8 cellular contexts compared by ENCODE assay signal in genomic region chr7:35186751-35187150, GRCh38.
DNase-seq lines count a peak whose midpoint lies in the region; ATAC-seq, FAIRE-seq and TF ChIP-seq lines count a peak whose summit lies in the region.
"Not testable (repeated sequence)": the region's sequence is repeated elsewhere in the genome, so short reads cannot be mapped to it uniquely, and the experiment has no call there.

No MANE protein-coding gene starts in this region.

- peak overlapping the region in 1 of 2 donors; percentile 2 for H3K27ac Mint-ChIP-seq in T-cell

- DNase-seq in DMS114 treated with DMSO at 0.1 percent for 48 hours (lab: John Stamatoyannopoulos, UW; ENCODE audit: unreplicated experiment) (peak; percentile 24), LHCN-M2 (ENCODE audit: low read depth) (peak; percentile 23), amniotic epithelial cell (ENCODE audit: low read depth) (peak; percentile 53), fibroblast of lung (ENCODE audit: low read depth in 2 of 2) (peak; percentile 4 to 80)
- not testable (repeated sequence) for DNase-seq in T-cell; keratinocyte (ENCODE audit: low read depth, low spot score); tibial nerve (ENCODE audit: low spot score in 2 of 2)

- H3K4me2 ChIP-seq in fibroblast of lung (ENCODE audit: extremely low read depth, insufficient read depth, low read length), result not testable (repeated sequence)
- H3K4me2 ChIP-seq in keratinocyte (ENCODE audit: control insufficient read depth, extremely low read depth, insufficient read depth, low read depth, low read length) (peak overlapping the region; percentile 76), parathyroid adenoma (ENCODE audit: low read length) (peak overlapping the region; percentile 90)

- H3K4me3 ChIP-seq in fibroblast of lung (replicated peaks in 1 of 4; ENCODE audit: control extremely low read depth in 1 of 4, insufficient read depth in 1 of 4, low read depth in 3 of 4, low read length in 4 of 4), result peak overlapping the region in 2 of 4 experiments; percentile 29 to 42
- peak overlapping the region; percentile 22 to 49 (median 48) for H3K4me3 ChIP-seq in keratinocyte (ENCODE audit: control insufficient read depth in 2 of 3, extremely low read depth in 1 of 3, insufficient read depth in 2 of 3, low read depth in 1 of 3, low read length in 3 of 3)
- H3K4me3 ChIP-seq in parathyroid adenoma (ENCODE audit: low read depth, low read length), result peak overlapping the region; percentile 51
- peak overlapping the region in 3 of 4 donors; percentile 17 to 46 (median 23) for H3K4me3 ChIP-seq in tibial nerve

- POLR2A ChIA-PET in T-cell (lab: Charles Lee), result not testable (repeated sequence)

- H3K79me2 ChIP-seq in fibroblast of lung (ENCODE audit: control insufficient read depth, insufficient read depth, low read length); keratinocyte (ENCODE audit: control insufficient read depth, insufficient read depth, low read length); parathyroid adenoma: not testable (repeated sequence)

- not testable (repeated sequence) for H3K9me3 Mint-ChIP-seq in T-cell

- H3K27ac ChIP-seq in fibroblast of lung (ENCODE audit: insufficient read depth, low read length); keratinocyte (ENCODE audit: control insufficient read depth, insufficient read depth, low read length); tibial nerve: not testable (repeated sequence)
- peak overlapping the region; percentile 64 for H3K27ac ChIP-seq in parathyroid adenoma

- TF ChIP-seq CTCF in fibroblast of lung (conservative IDR thresholded peaks at IDR 0.05 in 1 of 2, IDR thresholded peaks at IDR 0.05 in 1 of 2; ENCODE audit: low read depth in 1 of 2, low read length in 2 of 2); keratinocyte (optimal IDR thresholded peaks at IDR 0.05 in 1 of 3, IDR thresholded peaks at IDR 0.05 in 1 of 3, conservative IDR thresholded peaks at IDR 0.05 in 1 of 3; ENCODE audit: extremely low read depth in 1 of 3, insufficient read depth in 2 of 3, low read length in 3 of 3); parathyroid adenoma (IDR thresholded peaks at IDR 0.05); tibial nerve (IDR thresholded peaks at IDR 0.05): not testable (repeated sequence)

- dilution Hi-C loops in keratinocyte (cut with MboI; ENCODE audit: extremely low pct_ligation_motif_present, low sequenced_read_pairs), result not testable (repeated sequence)

- TF ChIP-seq EP300 in tibial nerve (IDR thresholded peaks at IDR 0.05), result not testable (repeated sequence)

- not testable (repeated sequence) for H3K4me1 ChIP-seq in fibroblast of lung (ENCODE audit: control insufficient read depth, extremely low read depth, insufficient read depth, low read length); keratinocyte (ENCODE audit: control insufficient read depth, extremely low read depth, insufficient read depth, low read length); parathyroid adenoma
- H3K4me1 ChIP-seq in tibial nerve, result peaks cover 0 to 17% (median 4%) of the 10 kb centered on the region in 4 donors

- not testable (repeated sequence) for H3K9me1 ChIP-seq in keratinocyte (ENCODE audit: control insufficient read depth, extremely low read depth, insufficient read depth, low read length)

- not testable (repeated sequence) for H2AFZ ChIP-seq in fibroblast of lung (ENCODE audit: low read length)
- H2AFZ ChIP-seq in keratinocyte (ENCODE audit: control insufficient read depth, low read length) (peak overlapping the region; percentile 49), parathyroid adenoma (peak overlapping the region; percentile 73)

- TF ChIP-seq POLR2A in tibial nerve (IDR thresholded peaks at IDR 0.05), result not testable (repeated sequence)

- not testable (repeated sequence) for H3K27me3 ChIP-seq in fibroblast of lung (ENCODE audit: control insufficient read depth, insufficient read depth, low read length); parathyroid adenoma (ENCODE audit: control insufficient read depth, insufficient read depth, low read length)
- peaks cover 25% of the 10 kb centered on the region for H3K27me3 ChIP-seq in keratinocyte (ENCODE audit: control insufficient read depth, extremely low read depth, insufficient read depth, low read length)
- peaks cover 0 to 26% of the 10 kb centered on the region in 2 donors for H3K27me3 ChIP-seq in tibial nerve

- H3K9me3 ChIP-seq in fibroblast of lung (ENCODE audit: control insufficient read depth, insufficient read depth, low read depth, low read length); keratinocyte (ENCODE audit: control insufficient read depth, low read depth, low read length); parathyroid adenoma (ENCODE audit: control insufficient read depth, low read length); tibial nerve: not testable (repeated sequence)

- peaks cover 10 to 16% (median 12%) of the 10 kb centered on the region in 3 donors for H3K4me1 Mint-ChIP-seq in T-cell

- peaks cover 27 to 34% of the 10 kb centered on the region in 2 donors for H3K27me3 Mint-ChIP-seq in T-cell

- H3K9ac ChIP-seq in fibroblast of lung (ENCODE audit: insufficient read depth, low read length); keratinocyte (ENCODE audit: control insufficient read depth, extremely low read depth, insufficient read depth, low read length); parathyroid adenoma: not testable (repeated sequence)

- CTCF ChIA-PET in T-cell (lab: Charles Lee), result not testable (repeated sequence)

- not testable (repeated sequence) for H3K36me3 ChIP-seq in fibroblast of lung (ENCODE audit: control insufficient read depth, insufficient read depth, low read length); keratinocyte (ENCODE audit: control insufficient read depth in 2 of 2, extremely low read depth in 1 of 2, insufficient read depth in 2 of 2, low read length in 2 of 2); parathyroid adenoma (ENCODE audit: control insufficient read depth, insufficient read depth, low read length); tibial nerve

- ATAC-seq in T-cell (replicated peaks in 1 of 4), result not testable (repeated sequence)

- not testable (repeated sequence) for FAIRE-seq in keratinocyte (lab: Jason Lieb, UNC)

- H3K4me3 Mint-ChIP-seq in T-cell, result peak overlapping the region; percentile 2 to 75 (median 28)

- not testable (repeated sequence) for H4K20me1 ChIP-seq in fibroblast of lung (ENCODE audit: control insufficient read depth, extremely low read depth, insufficient read depth, low read length); keratinocyte (ENCODE audit: control insufficient read depth, extremely low read depth, insufficient read depth, low read length)

- 6 to 7% methylated on average over 9 to 27 of the region's 27 CpGs for WGBS in tibial nerve, 2 donors

- H3K36me3 Mint-ChIP-seq in T-cell, result not testable (repeated sequence)
